ENCODE assay signal across 6 cellular contexts in the genomic region with DNA sequence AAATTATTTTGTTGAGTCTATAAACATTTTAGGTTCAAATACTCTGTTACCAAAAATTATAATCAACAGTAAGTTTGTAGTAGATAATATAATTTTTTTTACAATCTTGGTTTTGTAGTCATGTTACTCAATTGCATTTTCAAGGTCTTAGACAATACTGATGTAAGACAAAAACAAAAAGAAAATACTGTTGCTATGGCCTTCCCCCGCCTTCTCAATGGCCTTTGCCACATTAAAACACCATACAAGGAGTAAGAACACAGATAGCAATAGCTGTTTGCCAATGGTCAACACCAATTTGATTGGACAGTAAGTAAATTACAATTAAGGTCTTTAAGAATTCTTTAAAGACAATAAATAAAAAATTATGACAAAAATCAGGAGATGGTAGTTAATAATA.
"Had no signal": no experiment of that assay in that cellular context is flagged by ENCODE, and none has a peak within 500 bp of the region (broad histone marks: within the 10 kb centered on the region; RNA-seq: fewer than 3 reads in every experiment).

No MANE protein-coding gene starts in this region.

- H3K4me3 ChIP-seq: GM23338 had no signal

- ATAC-seq: GM23338, HepG2 had no signal

- DNase-seq: H9, HCEC 1CT, HFFc6, KBM-7 had no signal
